Comparison of ENCODE assay signal across 25 cellular contexts in genomic region chr4:171017596-171017995, GRCh38.
"Had no signal": no experiment of that assay in that cellular context is flagged by ENCODE, and none has a peak within 500 bp of the region (broad histone marks: within the 10 kb centered on the region; RNA-seq: fewer than 3 reads in every experiment).

No MANE protein-coding gene starts in this region.

- H3K9me3 ChIP-seq: left lung, right atrium auricular region, tibial nerve had no signal

- FAIRE-seq: keratinocyte, TTC549 had no signal

- H3K9me3 Mint-ChIP-seq: activated B cell treated with CpG ODN at 0.5 μM for 24 hours; activated CD4-positive, alpha-beta T cell treated with anti-CD3 and anti-CD28 coated beads, Interleukin-2, amount 10 ng/mL, durations not matched to agents 24 days and 14 days; memory B cell had no signal

- H3K27ac Mint-ChIP-seq: activated B cell treated with CpG ODN at 0.5 μM for 24 hours; activated CD4-positive, alpha-beta T cell treated with anti-CD3 and anti-CD28 coated beads, Interleukin-2, amount 10 ng/mL, durations not matched to agents 24 days and 14 days; activated naive CD8-positive, alpha-beta T cell; effector memory CD8-positive, alpha-beta T cell; memory B cell; natural killer cell; progenitor cell of endocrine pancreas had no signal

- H3K4me3 Mint-ChIP-seq: activated B cell treated with CpG ODN at 0.5 μM for 24 hours; activated CD4-positive, alpha-beta T cell treated with anti-CD3 and anti-CD28 coated beads, Interleukin-2, amount 10 ng/mL, durations not matched to agents 24 days and 14 days; activated naive CD8-positive, alpha-beta T cell; effector memory CD8-positive, alpha-beta T cell; memory B cell; natural killer cell had no signal

- H3K36me3 ChIP-seq: left lung, right atrium auricular region, tibial nerve had no signal

- H3K4me3 ChIP-seq: left lung, right atrium auricular region, skin epidermis, tibial nerve had no signal

- H3K27me3 ChIP-seq: left lung, right atrium auricular region, tibial nerve had no signal

- H3K27ac ChIP-seq: left lung, right atrium auricular region, skin epidermis, tibial nerve had no signal

- H3K27me3 Mint-ChIP-seq: activated B cell treated with CpG ODN at 0.5 μM for 24 hours; activated CD4-positive, alpha-beta T cell treated with anti-CD3 and anti-CD28 coated beads, Interleukin-2, amount 10 ng/mL, durations not matched to agents 24 days and 14 days; activated naive CD8-positive, alpha-beta T cell; effector memory CD8-positive, alpha-beta T cell; memory B cell; progenitor cell of endocrine pancreas had no signal

- DNase-seq: activated B cell treated with CpG ODN at 0.5 μM for 24 hours; activated CD4-positive, alpha-beta T cell treated with anti-CD3 and anti-CD28 coated beads, Interleukin-2, amount 10 ng/mL, durations not matched to agents 24 days and 14 days; activated CD8-positive, alpha-beta memory T cell treated with anti-CD3 and anti-CD28 coated beads for 24 hours; activated gamma-delta T cell treated with Interleukin-2 at 50 U/mL for 16 hours; amygdala; cerebellar nuclear complex; dermis blood vessel endothelial cell; effector memory CD8-positive, alpha-beta T cell; hippocampal formation; left lung; natural killer cell; nucleus accumbens; stimulated activated CD4-positive, alpha-beta T cell treated with anti-CD3 and anti-CD28 coated beads, Interleukin-15, amount 100 ng/mL, for 24 hours; stimulated activated CD4-positive, alpha-beta T cell treated with anti-CD3 and anti-CD28 coated beads, Interleukin-4, amount 100 ng/mL, for 24 hours; stimulated activated naive CD4-positive, alpha-beta T cell; substantia nigra; T-helper 2 cell had no signal

- H3K36me3 Mint-ChIP-seq: activated naive CD8-positive, alpha-beta T cell; memory B cell; natural killer cell had no signal

- H3K4me1 Mint-ChIP-seq: activated B cell treated with CpG ODN at 0.5 μM for 24 hours; activated CD4-positive, alpha-beta T cell treated with anti-CD3 and anti-CD28 coated beads, Interleukin-2, amount 10 ng/mL, durations not matched to agents 24 days and 14 days; memory B cell; natural killer cell had no signal

- H3K4me1 ChIP-seq: left lung, right atrium auricular region, tibial nerve had no signal
